8 cellular contexts compared by ENCODE assay signal in the genomic region with DNA sequence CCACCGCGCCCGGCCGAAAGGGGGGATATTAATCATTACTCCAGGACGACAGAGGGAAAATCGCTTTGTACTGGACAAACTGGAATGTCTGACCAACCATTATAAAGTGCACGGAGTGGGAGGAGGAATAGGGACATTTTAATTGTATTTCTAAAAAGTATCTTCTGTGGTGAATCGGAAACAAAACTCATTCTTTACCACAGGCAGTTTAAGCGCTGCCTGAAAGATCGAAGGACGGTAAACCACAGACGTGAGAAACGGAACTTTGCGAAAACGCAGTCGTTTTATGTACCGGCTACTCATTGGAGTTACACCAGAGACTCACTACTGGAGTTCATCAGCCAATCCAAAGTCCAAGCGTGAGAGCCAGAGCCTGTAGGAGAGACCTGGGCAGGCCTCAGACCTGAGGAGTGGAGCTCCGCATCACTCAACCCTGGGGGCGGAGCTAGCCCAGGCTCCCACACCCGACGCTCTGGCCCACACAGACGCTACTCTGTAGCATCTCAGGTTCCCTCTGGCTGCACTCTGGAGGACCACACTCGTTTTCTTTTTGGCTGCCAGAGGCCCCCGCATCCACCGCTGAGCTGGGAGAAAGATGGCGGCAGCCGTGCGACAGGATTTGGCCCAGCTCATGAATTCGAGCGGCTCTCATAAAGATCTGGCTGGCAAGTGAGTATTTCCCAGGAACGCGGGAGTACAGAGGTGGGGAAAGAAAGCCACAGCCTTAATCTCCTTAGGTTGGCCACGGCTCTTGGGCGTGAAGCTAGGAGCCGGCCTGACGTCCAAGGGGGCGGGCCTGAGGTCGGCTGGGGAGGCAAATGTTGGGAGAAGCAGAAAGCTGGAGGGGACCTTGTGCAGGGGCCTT. TPM values are rescaled to one million over a fixed set of nuclear protein-coding genes. Genes with fewer than 3 reads are reported as not detected.
DNase-seq lines count a peak whose midpoint lies in the region; ATAC-seq, FAIRE-seq and TF ChIP-seq lines count a peak whose summit lies in the region.

A gene (plus strand): TSS at position 554 of the 865 bp plus-strand sequence. CDS start 42 bp downstream, at position 596.

- H3K27me3 ChIP-seq in ascending aorta (no peaks in the 10 kb centered on the region), right atrium auricular region (no peaks in the 10 kb centered on the region), psoas muscle (ENCODE audit: insufficient read depth in 3 of 3, low read length in 2 of 3) (no peaks in the 10 kb centered on the region)

- peak within 1 kb of the TSS; percentile 92 to 94 for H3K27ac ChIP-seq in ascending aorta
- H3K27ac ChIP-seq in right atrium auricular region: peak within 1 kb of the TSS; percentile 90
- H3K27ac ChIP-seq in psoas muscle: peak within 1 kb of the TSS; percentile 92

- peak within 1 kb of the TSS; percentile 98 for H3K27ac Mint-ChIP-seq in T-helper 2 cell treated with Interferon-gamma antibody and Interleukin-4, amounts not matched to agents 5 μg/mL and 100 μg/mL, for 36 hours

- H3K36me3 Mint-ChIP-seq in T-helper 2 cell treated with Interferon-gamma antibody and Interleukin-4, amounts not matched to agents 5 μg/mL and 100 μg/mL, for 36 hours (ENCODE audit: low read depth): peaks cover 2% of the 10 kb centered on the region

- peak; percentile 15 to 59 (median 43) for TF ChIP-seq CTCF in ascending aorta (IDR thresholded peaks at IDR 0.05)
- peak in 1 of 2 donors; percentile 56 for TF ChIP-seq CTCF in right atrium auricular region (IDR thresholded peaks at IDR 0.05)
- TF ChIP-seq CTCF in psoas muscle (IDR thresholded peaks at IDR 0.05): peak; percentile 34

- WGBS in psoas muscle, 3 donors: 0% methylated on average over 39 of the region's 39 CpGs

- DNase-seq in NCI-H1930 (lab: John Stamatoyannopoulos, UW) (peak; percentile 99), ascending aorta (ENCODE audit: low spot score in 2 of 2) (peak; percentile 95 to 99), right atrium auricular region (ENCODE audit: low spot score) (peak; percentile 97), psoas muscle (peak; percentile 96 to 98), urothelium cell line (ENCODE audit: low spot score) (peak; percentile 98)
- DNase-seq in T-helper 2 cell treated with Interferon-gamma antibody and Interleukin-4, amounts not matched to agents 5 μg/mL and 100 μg/mL, for 36 hours (ENCODE audit: low spot score): peak; percentile 97

- FAIRE-seq in urothelium cell line (lab: Jason Lieb, UNC): no peak

- H3K4me3 ChIP-seq in ascending aorta (peak within 1 kb of the TSS; percentile 76 to 79), right atrium auricular region (peak within 1 kb of the TSS; percentile 70 to 89), psoas muscle (peak within 1 kb of the TSS; percentile 92)

- no peaks in the 10 kb centered on the region for H3K9me3 Mint-ChIP-seq in T-helper 2 cell treated with Interferon-gamma antibody and Interleukin-4, amounts not matched to agents 5 μg/mL and 100 μg/mL, for 36 hours

- intact Hi-C loops in ascending aorta (cut with DNase I) (loop anchor here (1.0 to 10.0 kb wide), 6 partner anchors 22 to 750 kb away; a partner anchor contains a TSS), psoas muscle (cut with DNase I) (loop anchor here (1.0 to 10.0 kb wide), 4 partner anchors 22 to 660 kb away; a partner anchor contains a TSS)

- H3K9me3 ChIP-seq in ascending aorta: no peaks in the 10 kb centered on the region
- no peaks in the 10 kb centered on the region for H3K9me3 ChIP-seq in right atrium auricular region
- H3K9me3 ChIP-seq in psoas muscle: no peaks in the 10 kb centered on the region

- peaks cover 0 to 16% of the 10 kb centered on the region in 2 donors for H3K4me1 ChIP-seq in ascending aorta
- H3K4me1 ChIP-seq in right atrium auricular region: peaks cover 0 to 20% of the 10 kb centered on the region in 2 donors
- peaks cover 21% of the 10 kb centered on the region for H3K4me1 ChIP-seq in psoas muscle

- peaks cover 7% of the 10 kb centered on the region for H3K27me3 Mint-ChIP-seq in T-helper 2 cell treated with Interferon-gamma antibody and Interleukin-4, amounts not matched to agents 5 μg/mL and 100 μg/mL, for 36 hours (ENCODE audit: low read depth)

- H3K4me3 Mint-ChIP-seq in T-helper 2 cell treated with Interferon-gamma antibody and Interleukin-4, amounts not matched to agents 5 μg/mL and 100 μg/mL, for 36 hours: peak within 1 kb of the TSS; percentile 96

- TF ChIP-seq POLR2A in GM18505 (IDR thresholded peaks at IDR 0.05; ENCODE audit: borderline replicate concordance, extremely low read depth, insufficient read depth, insufficient read length): peak; percentile 77

- peaks cover 25% of the 10 kb centered on the region for H3K4me1 Mint-ChIP-seq in T-helper 2 cell treated with Interferon-gamma antibody and Interleukin-4, amounts not matched to agents 5 μg/mL and 100 μg/mL, for 36 hours (ENCODE audit: low read depth)

- ATAC-seq in GM18505 (IDR thresholded peaks at IDR 0.05; ENCODE audit: unreplicated experiment): peak; percentile 99
- peak; percentile 96 for ATAC-seq in HG02973 (IDR thresholded peaks at IDR 0.05; ENCODE audit: unreplicated experiment)
- ATAC-seq in psoas muscle: peak; percentile 98 to 100 (median 100)

- H3K36me3 ChIP-seq in ascending aorta (no peaks in the 10 kb centered on the region), right atrium auricular region (no peaks in the 10 kb centered on the region), psoas muscle (ENCODE audit: insufficient read depth in 1 of 2, low read depth in 1 of 2) (peaks cover 0 to 2% of the 10 kb centered on the region in 2 donors)

RNA-seq across cellular contexts. Expression of the gene that starts here (rescaled TPM):
- total RNA-seq in ascending aorta: 83.5 TPM
- 10 to 100 TPM; 55.2 to 58.1 TPM for total RNA-seq in right atrium auricular region
- 10 to 100 TPM; 51.2 to 71.7 (median 65.8) TPM for total RNA-seq in psoas muscle
- 10 to 100 TPM; 32.5 to 89.8 (median 42.6) TPM for polyA plus RNA-seq in psoas muscle

Comparison
In these comparisons a context has a peak if more than half of its experiments do, and no peak if none do; other contexts are left out.
1. Peak in every context shown above with its lines: DNase-seq, ATAC-seq, H3K4me3 ChIP-seq and H3K27ac ChIP-seq.